ENCODE assay signal across 9 cellular contexts in genomic region chr11:33699515-33700424, GRCh38. TPM values are rescaled to one million over a fixed set of nuclear protein-coding genes. Genes with fewer than 3 reads are reported as not detected.
DNase-seq lines count a peak whose midpoint lies in the region; ATAC-seq, FAIRE-seq and TF ChIP-seq lines count a peak whose summit lies in the region.
"Had no signal": no experiment of that assay in that cellular context is flagged by ENCODE, and none has a peak within 500 bp of the region (broad histone marks: within the 10 kb centered on the region; RNA-seq: fewer than 3 reads in every experiment).

No MANE protein-coding gene starts in this region.

- H3K9me1 ChIP-seq in K562 (ENCODE audit: control insufficient read depth, insufficient read depth, low read length) = no peaks in the 10 kb centered on the region

- H3K4me1 ChIP-seq in K562 (replicated peaks in 1 of 2; ENCODE audit: control insufficient read depth in 2 of 2, insufficient read depth in 2 of 2, low read length in 2 of 2) = peaks cover 17 to 18% of the 10 kb centered on the region in 2 experiments
- peaks cover 0 to 53% (median 14%) of the 10 kb centered on the region in 4 donors for H3K4me1 ChIP-seq in right lobe of liver

- H4K20me1 ChIP-seq in K562 (replicated peaks; ENCODE audit: control insufficient read depth, insufficient read depth, low read length) = no peaks in the 10 kb centered on the region

- peak overlapping the region; percentile 35 for H3K27ac Mint-ChIP-seq in type B pancreatic cell

- no peak for ATAC-seq in activated T-cell treated with anti-CD3 and anti-CD28 coated beads, Interleukin-2, amount 50 U/mL, for 4 hours
- ATAC-seq in K562 (peak; percentile 15; the same call in 2 of the 3 replicates), right lobe of liver (peak in 1 of 4 donors; percentile 1), HG03571 (IDR thresholded peaks at IDR 0.05; ENCODE audit: unreplicated experiment) (no peak)

- no peak for TF ChIP-seq RAD21 in K562 (CRISPR knock-in tag; conservative IDR thresholded peaks at IDR 0.05 in 1 of 2, IDR thresholded peaks at IDR 0.05 in 1 of 2)

- H3K4me3 Mint-ChIP-seq in activated T-cell treated with anti-CD3 and anti-CD28 coated beads, Interleukin-2, amount 50 U/mL, for 4 hours = peak overlapping the region; percentile 78
- peak overlapping the region; percentile 84 for H3K4me3 Mint-ChIP-seq in type B pancreatic cell

- peak overlapping the region; percentile 42 for H3K4me2 ChIP-seq in K562 (ENCODE audit: insufficient read depth, low read length)

- TF ChIP-seq POLR2A in K562 (conservative IDR thresholded peaks at IDR 0.05) (no peak), right lobe of liver (IDR thresholded peaks at IDR 0.05) (no peak)

- POLR2A ChIA-PET in K562 (lab: Yijun Ruan, JAX) = interaction anchor here (0.6 to 1.7 kb wide), 10 partner anchors 11 to 1340 kb away, joined by 3 to 5 read pairs (median 3); partner anchors contain the start of gene TCP11L1

- CTCF ChIA-PET in K562 (lab: Yijun Ruan, JAX; ENCODE audit: low intra/inter-chr PET ratio) = no interaction called here

- peak overlapping the region in 1 of 2 experiments; percentile 79; a peak in 2 of 4 replicates for H3K9ac ChIP-seq in K562 (ENCODE audit: insufficient read depth in 1 of 2, low read depth in 2 of 2, low read length in 2 of 2)

- H3K4me1 Mint-ChIP-seq in activated T-cell treated with anti-CD3 and anti-CD28 coated beads, Interleukin-2, amount 50 U/mL, for 4 hours (ENCODE audit: low read depth) = peaks cover 15% of the 10 kb centered on the region
- H3K4me1 Mint-ChIP-seq in type B pancreatic cell (ENCODE audit: unreplicated experiment) = peaks cover 13% of the 10 kb centered on the region

- no peak for TF ChIP-seq CTCF in K562 (IDR thresholded peaks at IDR 0.05 in 2 of 3, conservative IDR thresholded peaks at IDR 0.05 in 1 of 3; ENCODE audit: insufficient read depth in 2 of 3, low read depth in 1 of 3, low read length in 3 of 3)
- no peak for TF ChIP-seq CTCF in right lobe of liver (IDR thresholded peaks at IDR 0.05)
- TF ChIP-seq CTCF in type B pancreatic cell (conservative IDR thresholded peaks at IDR 0.05) = no peak

- H3K9me3 ChIP-seq in K562 (replicated peaks; ENCODE audit: control insufficient read depth, insufficient read depth, low read depth, low read length) = no peaks in the 10 kb centered on the region
- no peaks in the 10 kb centered on the region for H3K9me3 ChIP-seq in right lobe of liver

- DNase-seq in activated T-cell treated with anti-CD3 and anti-CD28 coated beads, Interleukin-2, amount 50 U/mL, for 4 hours = no peak
- no peak for DNase-seq in activated T-cell treated with anti-CD3 and anti-CD28 coated beads, Interleukin-2, amount 50 U/mL, for 48 hours
- DNase-seq in K562 (ENCODE audit: extremely low read depth in 1 of 4, low spot score in 3 of 4) (peak; percentile 34 to 43 (median 40)), right lobe of liver (peak in 1 of 3 donors; percentile 51), type B pancreatic cell (ENCODE audit: extremely low spot score, unreplicated experiment) (no peak), DMS53 (lab: John Stamatoyannopoulos, UW) (no peak)
- no peak for DNase-seq in stimulated activated naive CD4-positive, alpha-beta T cell treated with Interleukin-2 at 50 U/mL for 16 hours (lab: John Stamatoyannopoulos, UW)

- peaks cover 18% of the 10 kb centered on the region for H3K27me3 Mint-ChIP-seq in activated T-cell treated with anti-CD3 and anti-CD28 coated beads, Interleukin-2, amount 50 U/mL, for 4 hours (ENCODE audit: low read depth)
- peaks cover 14% of the 10 kb centered on the region for H3K27me3 Mint-ChIP-seq in type B pancreatic cell

- H3K9me3 Mint-ChIP-seq in activated T-cell treated with anti-CD3 and anti-CD28 coated beads, Interleukin-2, amount 50 U/mL, for 4 hours = no peaks in the 10 kb centered on the region
- no peaks in the 10 kb centered on the region for H3K9me3 Mint-ChIP-seq in type B pancreatic cell

- no peak for TF ChIP-seq EP300 in K562 (IDR thresholded peaks at IDR 0.05; ENCODE audit: low read length)

- H3K27ac ChIP-seq in K562 (ENCODE audit: extremely low read depth, low read depth, low read length) (no peak overlapping the region), right lobe of liver (peak overlapping the region; percentile 31 to 69 (median 67))

- no peaks in the 10 kb centered on the region for H3K79me2 ChIP-seq in K562 (ENCODE audit: control insufficient read depth, insufficient read depth, low read length)

- no peak for FAIRE-seq in K562 (lab: Jason Lieb, UNC)

- intact Hi-C loops in K562 (cut with micrococcal nuclease) = no loop called here
- intact Hi-C loops in right lobe of liver (cut with DNase I) = loop anchor here in 1 of 2 donors (10.0 kb wide), 1 partner anchor 535 kb away; the partner anchor contains the start of gene CSTF3

- H3K36me3 Mint-ChIP-seq in activated T-cell treated with anti-CD3 and anti-CD28 coated beads, Interleukin-2, amount 50 U/mL, for 4 hours (ENCODE audit: insufficient read depth) = no peaks in the 10 kb centered on the region
- no peaks in the 10 kb centered on the region for H3K36me3 Mint-ChIP-seq in type B pancreatic cell

- WGBS in K562 (ENCODE audit: insufficient coverage, low coverage, missing lambda C conversion rate) = 10% methylated on average over 26 of the region's 31 CpGs
- 55% methylated on average over 21 of the region's 31 CpGs for WGBS in right lobe of liver (ENCODE audit: insufficient coverage, low coverage, low lambda C conversion rate, missing lambda C conversion rate)

- BruUV-seq in K562 (replicated peaks; lab: Mats Ljungman, UMichigan) = no TSS peak

- H3K36me3 ChIP-seq in K562 (ENCODE audit: control insufficient read depth, insufficient read depth, low read length) (no peaks in the 10 kb centered on the region; the same call in 2 of the 3 replicates), right lobe of liver (no peaks in the 10 kb centered on the region)

- peak overlapping the region; percentile 49 for H2AFZ ChIP-seq in K562 (ENCODE audit: low read depth, low read length)

- peaks cover 19 to 33% of the 10 kb centered on the region in 2 experiments for H3K27me3 ChIP-seq in K562 (ENCODE audit: control insufficient read depth in 2 of 2, insufficient read depth in 2 of 2, low read length in 2 of 2)
- no peaks in the 10 kb centered on the region for H3K27me3 ChIP-seq in right lobe of liver

- in situ Hi-C loops in K562 (cut with MboI) = no loop called here

- H3K4me3 ChIP-seq in K562 = peak overlapping the region; percentile 41
- H3K4me3 ChIP-seq in right lobe of liver = peak overlapping the region in 2 of 3 donors; percentile 48 to 64

TF ChIP-seq in K562, 482 proteins besides CTCF, POLR2A, EP300 and RAD21 (continues in another document):
- TF ChIP-seq TSC22D4 (tag; IDR thresholded peaks at IDR 0.05) (0 out of 2 replicates have a peak, but pooled peaks have one; percentile 54), SRSF3 (IDR thresholded peaks at IDR 0.05; ENCODE audit: insufficient read depth, low read length) (no peak), MAX (CRISPR knock-in tag; IDR thresholded peaks at IDR 0.05) (no peak), MTA3 (IDR thresholded peaks at IDR 0.05; ENCODE audit: borderline replicate concordance) (0 out of 2 replicates have a peak, but pooled peaks have one; percentile 16), NFIC (IDR thresholded peaks at IDR 0.05) (peak; percentile 34; the same call in 1 of the 2 replicates)

RNA-seq across cellular contexts. Expression of gene C11orf91, which starts 0.9 kb away (rescaled TPM):
- not detected for total RNA-seq in activated T-cell treated with anti-CD3 and anti-CD28 coated beads, Interleukin-2, amount 50 U/mL, for 4 hours
- total RNA-seq in K562 (2011; cell fraction: chromatin; rRNA removed; ENCODE audit: low replicate concordance) = not detected in 2 replicates
- not detected in 2 replicates for total RNA-seq in K562 (2011; cell fraction: nucleolus; rRNA removed)
- not detected in 2 replicates for total RNA-seq in K562 (2011; cell fraction: nucleoplasm; rRNA removed)
- total RNA-seq in K562 (2014; rRNA removed) (not detected in 2 replicates), K562 (2014; rRNA removed; fragmentation: Illumina TruSeq; extraction: Trizol) (not detected in 2 replicates), K562 (2015; rRNA removed; fragmentation: Illumina TruSeq; extraction: Trizol) (not detected in 2 replicates), K562 (2021) (not detected in 2 replicates), right lobe of liver (not detected), type B pancreatic cell (ENCODE audit: low replicate concordance) (not detected in 2 replicates)
- polyA plus RNA-seq in K562 (2011; rRNA removed) (not detected in 2 replicates), K562 (2014; fragmentation: Illumina TruSeq; extraction: Trizol) (not detected in 2 replicates), K562 (2014; fragmentation: Nextera tagmentation; extraction: Ambion mirVana) (not detected), K562 (2014; rRNA removed) (not detected in 2 replicates)
- polyA plus RNA-seq in K562 (2011; cell fraction: cytosol; rRNA removed) = not detected in 2 replicates
- polyA plus RNA-seq in K562 (2011; cell fraction: nucleus; rRNA removed) = not detected in 2 replicates
- not detected in 2 replicates for polyA plus RNA-seq in K562 (2012)
- polyA minus RNA-seq in K562 (2011; rRNA and poly(A)+ RNA removed) = not detected in 2 replicates
- not detected in 2 replicates for polyA minus RNA-seq in K562 (2011; cell fraction: cytosol; rRNA and poly(A)+ RNA removed)
- polyA minus RNA-seq in K562 (2011; cell fraction: nucleus; rRNA and poly(A)+ RNA removed) = not detected in 2 replicates
- total RNA-seq: myocyte had no signal

RNA-seq across cellular contexts. Expression of gene CD59, which starts 36.5 kb away (rescaled TPM):
- 10 to 100 TPM; 27.8 to 44.8 (median 30.0) TPM for total RNA-seq in activated T-cell treated with anti-CD3 and anti-CD28 coated beads, Interleukin-2, amount 50 U/mL, for 4 hours
- 143 and 169 TPM in 2 replicates for total RNA-seq in K562 (2011; cell fraction: chromatin; rRNA removed; ENCODE audit: low replicate concordance)
- 151 TPM in 2 replicates for total RNA-seq in K562 (2011; cell fraction: nucleolus; rRNA removed)
- total RNA-seq in K562 (2011; cell fraction: nucleoplasm; rRNA removed) = 143 and 167 TPM in 2 replicates
- total RNA-seq in K562 (2014; rRNA removed) (38.1 and 59.9 TPM in 2 replicates), K562 (2014; rRNA removed; fragmentation: Illumina TruSeq; extraction: Trizol) (155 and 191 TPM in 2 replicates), K562 (2015; rRNA removed; fragmentation: Illumina TruSeq; extraction: Trizol) (95.2 and 104 TPM in 2 replicates), K562 (2021) (171 and 173 TPM in 2 replicates), right lobe of liver (100 to 1,000 TPM; 145 to 314 (median 197) TPM), type B pancreatic cell (ENCODE audit: low replicate concordance) (204 and 292 TPM in 2 replicates)
- polyA plus RNA-seq in K562 (2011; rRNA removed) (235 and 338 TPM in 2 replicates), K562 (2014; fragmentation: Illumina TruSeq; extraction: Trizol) (218 and 230 TPM in 2 replicates), K562 (2014; fragmentation: Nextera tagmentation; extraction: Ambion mirVana) (100 to 1,000 TPM; 283 to 287 TPM), K562 (2014; rRNA removed) (125 and 146 TPM in 2 replicates)
- 175 and 195 TPM in 2 replicates for polyA plus RNA-seq in K562 (2011; cell fraction: cytosol; rRNA removed)
- polyA plus RNA-seq in K562 (2011; cell fraction: nucleus; rRNA removed) = 82.1 and 94.2 TPM in 2 replicates
- 117 and 172 TPM in 2 replicates for polyA plus RNA-seq in K562 (2012)
- 172 and 217 TPM in 2 replicates for polyA minus RNA-seq in K562 (2011; rRNA and poly(A)+ RNA removed)
- polyA minus RNA-seq in K562 (2011; cell fraction: cytosol; rRNA and poly(A)+ RNA removed) = 39.2 and 67.7 TPM in 2 replicates
- 23.2 and 27.7 TPM in 2 replicates for polyA minus RNA-seq in K562 (2011; cell fraction: nucleus; rRNA and poly(A)+ RNA removed)

Comparison
In these comparisons a context has a peak if more than half of its experiments do, and no peak if none do; other contexts are left out.
1. DNase-seq: peak in K562 (4 of 4); none in activated T-cell treated with anti-CD3 and anti-CD28 coated beads, Interleukin-2, amount 50 U/mL, for 4 hours (single experiment), activated T-cell treated with anti-CD3 and anti-CD28 coated beads, Interleukin-2, amount 50 U/mL, for 48 hours (0 of 2), type B pancreatic cell (single experiment), DMS53 (single experiment) and stimulated activated naive CD4-positive, alpha-beta T cell treated with Interleukin-2 at 50 U/mL for 16 hours (single experiment).